1 cellular context compared by ENCODE assay signal in the genomic region with DNA sequence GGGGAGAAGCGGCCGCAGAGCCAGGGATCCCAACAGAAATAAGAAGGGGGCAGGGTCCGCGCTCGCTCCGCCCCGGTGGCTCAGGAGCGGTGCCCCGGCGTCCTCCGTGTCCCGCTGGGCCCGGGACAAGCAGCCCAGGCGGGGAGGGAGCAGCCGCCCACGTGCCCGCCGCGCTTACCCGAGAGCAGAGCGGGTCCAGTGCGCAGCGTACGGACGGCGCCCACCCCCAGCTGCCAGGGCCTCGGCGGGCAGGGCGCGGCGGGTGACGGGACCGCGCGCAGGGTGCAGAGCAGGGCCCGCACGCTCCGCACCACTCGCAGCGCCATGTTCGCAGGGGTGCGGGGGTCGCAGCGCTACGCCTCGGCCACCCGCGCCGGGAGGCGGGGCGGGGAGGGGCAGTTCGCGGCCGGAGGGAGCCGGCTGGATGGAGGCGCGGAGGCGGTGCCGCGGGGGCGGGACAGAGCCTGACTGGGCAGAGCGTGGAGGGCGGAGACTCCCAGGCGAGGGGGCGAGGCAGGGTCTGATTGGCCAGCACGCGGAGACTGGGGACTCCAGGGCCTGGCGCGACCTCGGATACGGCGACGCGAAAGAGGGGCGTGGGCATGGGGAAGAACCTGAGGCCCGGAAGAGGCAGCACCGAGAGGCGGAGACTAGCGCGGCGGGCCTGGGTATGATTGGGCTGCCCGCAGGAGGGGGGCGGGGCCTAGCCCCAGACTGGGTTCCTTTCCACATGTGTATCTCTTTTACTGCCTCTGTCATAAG.
TF ChIP-seq lines count a peak whose summit lies in the region.

A gene (minus strand): TSS at position 443 of the 762 bp plus-strand sequence. CDS start 117 bp downstream, at position 326.

TF ChIP-seq in HepG2, 621 proteins besides CTCF, POLR2A, EP300 and RAD21 (continued from another document and continues in another):
- TF ChIP-seq, protein P1, sequence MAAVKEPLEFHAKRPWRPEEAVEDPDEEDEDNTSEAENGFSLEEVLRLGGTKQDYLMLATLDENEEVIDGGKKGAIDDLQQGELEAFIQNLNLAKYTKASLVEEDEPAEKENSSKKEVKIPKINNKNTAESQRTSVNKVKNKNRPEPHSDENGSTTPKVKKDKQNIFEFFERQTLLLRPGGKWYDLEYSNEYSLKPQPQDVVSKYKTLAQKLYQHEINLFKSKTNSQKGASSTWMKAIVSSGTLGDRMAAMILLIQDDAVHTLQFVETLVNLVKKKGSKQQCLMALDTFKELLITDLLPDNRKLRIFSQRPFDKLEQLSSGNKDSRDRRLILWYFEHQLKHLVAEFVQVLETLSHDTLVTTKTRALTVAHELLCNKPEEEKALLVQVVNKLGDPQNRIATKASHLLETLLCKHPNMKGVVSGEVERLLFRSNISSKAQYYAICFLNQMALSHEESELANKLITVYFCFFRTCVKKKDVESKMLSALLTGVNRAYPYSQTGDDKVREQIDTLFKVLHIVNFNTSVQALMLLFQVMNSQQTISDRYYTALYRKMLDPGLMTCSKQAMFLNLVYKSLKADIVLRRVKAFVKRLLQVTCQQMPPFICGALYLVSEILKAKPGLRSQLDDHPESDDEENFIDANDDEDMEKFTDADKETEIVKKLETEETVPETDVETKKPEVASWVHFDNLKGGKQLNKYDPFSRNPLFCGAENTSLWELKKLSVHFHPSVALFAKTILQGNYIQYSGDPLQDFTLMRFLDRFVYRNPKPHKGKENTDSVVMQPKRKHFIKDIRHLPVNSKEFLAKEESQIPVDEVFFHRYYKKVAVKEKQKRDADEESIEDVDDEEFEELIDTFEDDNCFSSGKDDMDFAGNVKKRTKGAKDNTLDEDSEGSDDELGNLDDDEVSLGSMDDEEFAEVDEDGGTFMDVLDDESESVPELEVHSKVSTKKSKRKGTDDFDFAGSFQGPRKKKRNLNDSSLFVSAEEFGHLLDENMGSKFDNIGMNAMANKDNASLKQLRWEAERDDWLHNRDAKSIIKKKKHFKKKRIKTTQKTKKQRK (IDR thresholded peaks at IDR 0.05; ENCODE audit: low read length) = no peak
- TF ChIP-seq ZNF558 (CRISPR knock-in tag; IDR thresholded peaks at IDR 0.05; ENCODE audit: borderline replicate concordance) = peak; percentile 93; the same call in 1 of the 2 replicates
- TF ChIP-seq, protein P2, sequence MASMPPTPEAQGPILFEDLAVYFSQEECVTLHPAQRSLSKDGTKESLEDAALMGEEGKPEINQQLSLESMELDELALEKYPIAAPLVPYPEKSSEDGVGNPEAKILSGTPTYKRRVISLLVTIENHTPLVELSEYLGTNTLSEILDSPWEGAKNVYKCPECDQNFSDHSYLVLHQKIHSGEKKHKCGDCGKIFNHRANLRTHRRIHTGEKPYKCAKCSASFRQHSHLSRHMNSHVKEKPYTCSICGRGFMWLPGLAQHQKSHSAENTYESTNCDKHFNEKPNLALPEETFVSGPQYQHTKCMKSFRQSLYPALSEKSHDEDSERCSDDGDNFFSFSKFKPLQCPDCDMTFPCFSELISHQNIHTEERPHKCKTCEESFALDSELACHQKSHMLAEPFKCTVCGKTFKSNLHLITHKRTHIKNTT (CRISPR knock-in tag; IDR thresholded peaks at IDR 0.05) = no peak
- TF ChIP-seq, protein P3, sequence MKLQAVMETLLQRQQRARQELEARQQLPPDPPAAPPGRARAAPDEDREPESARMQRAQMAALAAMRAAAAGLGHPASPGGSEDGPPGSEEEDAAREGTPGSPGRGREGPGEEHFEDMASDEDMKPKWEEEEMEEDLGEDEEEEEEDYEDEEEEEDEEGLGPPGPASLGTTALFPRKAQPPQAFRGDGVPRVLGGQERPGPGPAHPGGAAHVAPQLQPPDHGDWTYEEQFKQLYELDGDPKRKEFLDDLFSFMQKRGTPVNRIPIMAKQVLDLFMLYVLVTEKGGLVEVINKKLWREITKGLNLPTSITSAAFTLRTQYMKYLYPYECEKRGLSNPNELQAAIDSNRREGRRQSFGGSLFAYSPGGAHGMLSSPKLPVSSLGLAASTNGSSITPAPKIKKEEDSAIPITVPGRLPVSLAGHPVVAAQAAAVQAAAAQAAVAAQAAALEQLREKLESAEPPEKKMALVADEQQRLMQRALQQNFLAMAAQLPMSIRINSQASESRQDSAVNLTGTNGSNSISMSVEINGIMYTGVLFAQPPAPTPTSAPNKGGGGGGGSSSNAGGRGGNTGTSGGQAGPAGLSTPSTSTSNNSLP (IDR thresholded peaks at IDR 0.05; ENCODE audit: low read depth, low read length) = no peak
- no peak for TF ChIP-seq GATA4 (IDR thresholded peaks at IDR 0.05; ENCODE audit: borderline replicate concordance, low read depth)
- peak; percentile 20; the same call in 1 of the 2 replicates for TF ChIP-seq DR1 (CRISPR knock-in tag; IDR thresholded peaks at IDR 0.05)
- TF ChIP-seq, protein P4, sequence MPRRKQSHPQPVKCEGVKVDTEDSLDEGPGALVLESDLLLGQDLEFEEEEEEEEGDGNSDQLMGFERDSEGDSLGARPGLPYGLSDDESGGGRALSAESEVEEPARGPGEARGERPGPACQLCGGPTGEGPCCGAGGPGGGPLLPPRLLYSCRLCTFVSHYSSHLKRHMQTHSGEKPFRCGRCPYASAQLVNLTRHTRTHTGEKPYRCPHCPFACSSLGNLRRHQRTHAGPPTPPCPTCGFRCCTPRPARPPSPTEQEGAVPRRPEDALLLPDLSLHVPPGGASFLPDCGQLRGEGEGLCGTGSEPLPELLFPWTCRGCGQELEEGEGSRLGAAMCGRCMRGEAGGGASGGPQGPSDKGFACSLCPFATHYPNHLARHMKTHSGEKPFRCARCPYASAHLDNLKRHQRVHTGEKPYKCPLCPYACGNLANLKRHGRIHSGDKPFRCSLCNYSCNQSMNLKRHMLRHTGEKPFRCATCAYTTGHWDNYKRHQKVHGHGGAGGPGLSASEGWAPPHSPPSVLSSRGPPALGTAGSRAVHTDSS (CRISPR knock-in tag; conservative IDR thresholded peaks at IDR 0.05) = peak; percentile 16; the same call in 1 of the 2 replicates
- TF ChIP-seq, protein P5, sequence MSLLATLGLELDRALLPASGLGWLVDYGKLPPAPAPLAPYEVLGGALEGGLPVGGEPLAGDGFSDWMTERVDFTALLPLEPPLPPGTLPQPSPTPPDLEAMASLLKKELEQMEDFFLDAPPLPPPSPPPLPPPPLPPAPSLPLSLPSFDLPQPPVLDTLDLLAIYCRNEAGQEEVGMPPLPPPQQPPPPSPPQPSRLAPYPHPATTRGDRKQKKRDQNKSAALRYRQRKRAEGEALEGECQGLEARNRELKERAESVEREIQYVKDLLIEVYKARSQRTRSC (CRISPR knock-in tag; IDR thresholded peaks at IDR 0.05; ENCODE audit: low read depth) = 0 out of 2 replicates have a peak, but pooled peaks have one; percentile 19
- TF ChIP-seq NFIC (IDR thresholded peaks at IDR 0.05; ENCODE audit: low read length) = no peak
- peak; percentile 58; the same call in 1 of the 2 replicates for TF ChIP-seq CBFB (CRISPR knock-in tag; IDR thresholded peaks at IDR 0.05)
- TF ChIP-seq ZNF431 (CRISPR knock-in tag; IDR thresholded peaks at IDR 0.05; ENCODE audit: borderline replicate concordance, low read depth) = peak; percentile 81
- TF ChIP-seq, protein P6, sequence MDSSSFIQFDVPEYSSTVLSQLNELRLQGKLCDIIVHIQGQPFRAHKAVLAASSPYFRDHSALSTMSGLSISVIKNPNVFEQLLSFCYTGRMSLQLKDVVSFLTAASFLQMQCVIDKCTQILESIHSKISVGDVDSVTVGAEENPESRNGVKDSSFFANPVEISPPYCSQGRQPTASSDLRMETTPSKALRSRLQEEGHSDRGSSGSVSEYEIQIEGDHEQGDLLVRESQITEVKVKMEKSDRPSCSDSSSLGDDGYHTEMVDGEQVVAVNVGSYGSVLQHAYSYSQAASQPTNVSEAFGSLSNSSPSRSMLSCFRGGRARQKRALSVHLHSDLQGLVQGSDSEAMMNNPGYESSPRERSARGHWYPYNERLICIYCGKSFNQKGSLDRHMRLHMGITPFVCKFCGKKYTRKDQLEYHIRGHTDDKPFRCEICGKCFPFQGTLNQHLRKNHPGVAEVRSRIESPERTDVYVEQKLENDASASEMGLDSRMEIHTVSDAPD (CRISPR knock-in tag; IDR thresholded peaks at IDR 0.05) = peak; percentile 41; the same call in 1 of the 2 replicates
- no peak for TF ChIP-seq NFRKB (IDR thresholded peaks at IDR 0.05)
- no peak for TF ChIP-seq RFX3 (CRISPR knock-in tag; IDR thresholded peaks at IDR 0.05)
- no peak for TF ChIP-seq HMG20A (CRISPR knock-in tag; IDR thresholded peaks at IDR 0.05; ENCODE audit: borderline replicate concordance)
- TF ChIP-seq RXRA (CRISPR knock-in tag; IDR thresholded peaks at IDR 0.05) = no peak
- TF ChIP-seq, protein P7, sequence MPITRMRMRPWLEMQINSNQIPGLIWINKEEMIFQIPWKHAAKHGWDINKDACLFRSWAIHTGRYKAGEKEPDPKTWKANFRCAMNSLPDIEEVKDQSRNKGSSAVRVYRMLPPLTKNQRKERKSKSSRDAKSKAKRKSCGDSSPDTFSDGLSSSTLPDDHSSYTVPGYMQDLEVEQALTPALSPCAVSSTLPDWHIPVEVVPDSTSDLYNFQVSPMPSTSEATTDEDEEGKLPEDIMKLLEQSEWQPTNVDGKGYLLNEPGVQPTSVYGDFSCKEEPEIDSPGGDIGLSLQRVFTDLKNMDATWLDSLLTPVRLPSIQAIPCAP (CRISPR knock-in tag; IDR thresholded peaks at IDR 0.05; ENCODE audit: low read depth) = no peak
- no peak for TF ChIP-seq CBX2 (IDR thresholded peaks at IDR 0.05; ENCODE audit: low read depth, low read length)
- no peak for TF ChIP-seq CBX2 (CRISPR knock-in tag; IDR thresholded peaks at IDR 0.05; ENCODE audit: low read depth)
- TF ChIP-seq ZNF256 (CRISPR knock-in tag; conservative IDR thresholded peaks at IDR 0.05) = no peak
- TF ChIP-seq, protein P8, sequence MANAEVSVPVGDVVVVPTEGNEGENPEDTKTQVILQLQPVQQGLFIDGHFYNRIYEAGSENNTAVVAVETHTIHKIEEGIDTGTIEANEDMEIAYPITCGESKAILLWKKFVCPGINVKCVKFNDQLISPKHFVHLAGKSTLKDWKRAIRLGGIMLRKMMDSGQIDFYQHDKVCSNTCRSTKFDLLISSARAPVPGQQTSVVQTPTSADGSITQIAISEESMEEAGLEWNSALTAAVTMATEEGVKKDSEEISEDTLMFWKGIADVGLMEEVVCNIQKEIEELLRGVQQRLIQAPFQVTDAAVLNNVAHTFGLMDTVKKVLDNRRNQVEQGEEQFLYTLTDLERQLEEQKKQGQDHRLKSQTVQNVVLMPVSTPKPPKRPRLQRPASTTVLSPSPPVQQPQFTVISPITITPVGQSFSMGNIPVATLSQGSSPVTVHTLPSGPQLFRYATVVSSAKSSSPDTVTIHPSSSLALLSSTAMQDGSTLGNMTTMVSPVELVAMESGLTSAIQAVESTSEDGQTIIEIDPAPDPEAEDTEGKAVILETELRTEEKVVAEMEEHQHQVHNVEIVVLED (CRISPR knock-in tag; IDR thresholded peaks at IDR 0.05; ENCODE audit: borderline replicate concordance) = peak; percentile 74; the same call in 1 of the 2 replicates
- TF ChIP-seq AKAP8 (CRISPR knock-in tag; IDR thresholded peaks at IDR 0.05) = no peak; the same call in 1 of the 2 replicates
- no peak; the same call in 1 of the 2 replicates for TF ChIP-seq ZNF367 (CRISPR knock-in tag; IDR thresholded peaks at IDR 0.05; ENCODE audit: borderline replicate concordance)
- TF ChIP-seq KDM4B (CRISPR knock-in tag; IDR thresholded peaks at IDR 0.05) = no peak; the same call in 1 of the 2 replicates
- TF ChIP-seq, protein P9, sequence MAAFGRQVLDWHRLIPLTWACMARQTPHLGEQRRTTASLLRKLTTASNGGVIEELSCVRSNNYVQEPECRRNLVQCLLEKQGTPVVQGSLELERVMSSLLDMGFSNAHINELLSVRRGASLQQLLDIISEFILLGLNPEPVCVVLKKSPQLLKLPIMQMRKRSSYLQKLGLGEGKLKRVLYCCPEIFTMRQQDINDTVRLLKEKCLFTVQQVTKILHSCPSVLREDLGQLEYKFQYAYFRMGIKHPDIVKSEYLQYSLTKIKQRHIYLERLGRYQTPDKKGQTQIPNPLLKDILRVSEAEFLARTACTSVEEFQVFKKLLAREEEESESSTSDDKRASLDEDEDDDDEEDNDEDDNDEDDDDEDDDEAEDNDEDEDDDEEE (CRISPR knock-in tag; IDR thresholded peaks at IDR 0.05) = peak; percentile 90; the same call in 1 of the 2 replicates
- no peak for TF ChIP-seq HMGA1 (CRISPR knock-in tag; conservative IDR thresholded peaks at IDR 0.05)
- TF ChIP-seq ZNF563 (CRISPR knock-in tag; IDR thresholded peaks at IDR 0.05) = peak; percentile 94
- TF ChIP-seq ZNF619 (CRISPR knock-in tag; IDR thresholded peaks at IDR 0.05) = no peak
- no peak for TF ChIP-seq CAMTA2 (CRISPR knock-in tag; IDR thresholded peaks at IDR 0.05; ENCODE audit: borderline replicate concordance)
- TF ChIP-seq, protein P10, sequence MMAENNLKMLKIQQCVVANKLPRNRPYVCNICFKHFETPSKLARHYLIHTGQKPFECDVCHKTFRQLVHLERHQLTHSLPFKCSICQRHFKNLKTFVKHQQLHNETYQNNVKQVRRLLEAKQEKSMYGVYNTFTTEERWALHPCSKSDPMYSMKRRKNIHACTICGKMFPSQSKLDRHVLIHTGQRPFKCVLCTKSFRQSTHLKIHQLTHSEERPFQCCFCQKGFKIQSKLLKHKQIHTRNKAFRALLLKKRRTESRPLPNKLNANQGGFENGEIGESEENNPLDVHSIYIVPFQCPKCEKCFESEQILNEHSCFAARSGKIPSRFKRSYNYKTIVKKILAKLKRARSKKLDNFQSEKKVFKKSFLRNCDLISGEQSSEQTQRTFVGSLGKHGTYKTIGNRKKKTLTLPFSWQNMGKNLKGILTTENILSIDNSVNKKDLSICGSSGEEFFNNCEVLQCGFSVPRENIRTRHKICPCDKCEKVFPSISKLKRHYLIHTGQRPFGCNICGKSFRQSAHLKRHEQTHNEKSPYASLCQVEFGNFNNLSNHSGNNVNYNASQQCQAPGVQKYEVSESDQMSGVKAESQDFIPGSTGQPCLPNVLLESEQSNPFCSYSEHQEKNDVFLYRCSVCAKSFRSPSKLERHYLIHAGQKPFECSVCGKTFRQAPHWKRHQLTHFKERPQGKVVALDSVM (CRISPR knock-in tag; IDR thresholded peaks at IDR 0.05) = peak; percentile 34
- TF ChIP-seq MAFG (CRISPR knock-in tag; IDR thresholded peaks at IDR 0.05) = no peak
- no peak for TF ChIP-seq ZNF343 (CRISPR knock-in tag; IDR thresholded peaks at IDR 0.05)
- TF ChIP-seq, protein P11, sequence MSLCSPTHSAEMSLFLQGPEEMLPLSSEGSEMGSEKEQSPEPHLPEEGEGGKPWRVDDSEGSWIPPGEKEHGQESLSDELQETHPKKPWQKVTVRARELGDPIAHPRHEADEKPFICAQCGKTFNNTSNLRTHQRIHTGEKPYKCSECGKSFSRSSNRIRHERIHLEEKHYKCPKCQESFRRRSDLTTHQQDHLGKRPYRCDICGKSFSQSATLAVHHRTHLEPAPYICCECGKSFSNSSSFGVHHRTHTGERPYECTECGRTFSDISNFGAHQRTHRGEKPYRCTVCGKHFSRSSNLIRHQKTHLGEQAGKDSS (CRISPR knock-in tag; IDR thresholded peaks at IDR 0.05; ENCODE audit: borderline replicate concordance, low read depth) = 0 out of 2 replicates have a peak, but pooled peaks have one; percentile 80
- TF ChIP-seq WIZ (CRISPR knock-in tag; IDR thresholded peaks at IDR 0.05) = no peak; the same call in 1 of the 2 replicates
- no peak for TF ChIP-seq ZNF496 (CRISPR knock-in tag; IDR thresholded peaks at IDR 0.05; ENCODE audit: insufficient replicate concordance)
